Comparison of ENCODE assay signal across 1 cellular context in the genomic region with DNA sequence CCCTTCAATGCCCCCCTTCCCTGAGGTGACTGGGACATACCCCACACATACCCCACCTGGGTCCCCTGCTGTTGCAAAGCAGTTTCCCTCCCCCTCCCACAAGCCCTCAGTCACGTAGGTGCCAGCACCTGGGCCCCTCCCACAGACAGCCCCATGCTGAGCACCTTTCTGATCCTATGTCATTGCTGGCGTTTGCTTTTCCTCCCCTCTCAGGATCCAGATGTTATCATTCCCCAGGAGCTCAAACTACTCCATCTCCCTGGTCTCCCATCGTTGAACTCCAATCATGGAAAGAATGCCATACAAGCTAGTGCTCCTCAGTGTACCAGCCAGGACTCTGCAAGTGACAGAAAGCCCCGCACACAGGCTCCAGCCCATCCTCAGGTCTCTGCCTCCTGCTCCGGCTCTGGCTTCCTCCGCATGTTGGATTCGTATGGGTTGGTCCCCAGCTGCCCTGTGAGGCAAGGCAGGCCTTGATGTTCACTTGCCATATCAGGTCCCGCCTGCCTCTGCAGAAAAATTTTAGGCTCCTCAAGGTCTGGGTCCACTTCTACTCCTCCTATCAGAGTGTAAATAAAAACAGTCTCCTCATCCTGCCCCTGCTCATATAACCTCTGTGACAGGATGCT.
TF ChIP-seq lines count a peak whose summit lies in the region.

No MANE protein-coding gene starts in this region.

TF ChIP-seq in liver, 16 proteins besides CTCF, POLR2A, EP300 and RAD21 (continued from another document):
- TF ChIP-seq, protein P1, sequence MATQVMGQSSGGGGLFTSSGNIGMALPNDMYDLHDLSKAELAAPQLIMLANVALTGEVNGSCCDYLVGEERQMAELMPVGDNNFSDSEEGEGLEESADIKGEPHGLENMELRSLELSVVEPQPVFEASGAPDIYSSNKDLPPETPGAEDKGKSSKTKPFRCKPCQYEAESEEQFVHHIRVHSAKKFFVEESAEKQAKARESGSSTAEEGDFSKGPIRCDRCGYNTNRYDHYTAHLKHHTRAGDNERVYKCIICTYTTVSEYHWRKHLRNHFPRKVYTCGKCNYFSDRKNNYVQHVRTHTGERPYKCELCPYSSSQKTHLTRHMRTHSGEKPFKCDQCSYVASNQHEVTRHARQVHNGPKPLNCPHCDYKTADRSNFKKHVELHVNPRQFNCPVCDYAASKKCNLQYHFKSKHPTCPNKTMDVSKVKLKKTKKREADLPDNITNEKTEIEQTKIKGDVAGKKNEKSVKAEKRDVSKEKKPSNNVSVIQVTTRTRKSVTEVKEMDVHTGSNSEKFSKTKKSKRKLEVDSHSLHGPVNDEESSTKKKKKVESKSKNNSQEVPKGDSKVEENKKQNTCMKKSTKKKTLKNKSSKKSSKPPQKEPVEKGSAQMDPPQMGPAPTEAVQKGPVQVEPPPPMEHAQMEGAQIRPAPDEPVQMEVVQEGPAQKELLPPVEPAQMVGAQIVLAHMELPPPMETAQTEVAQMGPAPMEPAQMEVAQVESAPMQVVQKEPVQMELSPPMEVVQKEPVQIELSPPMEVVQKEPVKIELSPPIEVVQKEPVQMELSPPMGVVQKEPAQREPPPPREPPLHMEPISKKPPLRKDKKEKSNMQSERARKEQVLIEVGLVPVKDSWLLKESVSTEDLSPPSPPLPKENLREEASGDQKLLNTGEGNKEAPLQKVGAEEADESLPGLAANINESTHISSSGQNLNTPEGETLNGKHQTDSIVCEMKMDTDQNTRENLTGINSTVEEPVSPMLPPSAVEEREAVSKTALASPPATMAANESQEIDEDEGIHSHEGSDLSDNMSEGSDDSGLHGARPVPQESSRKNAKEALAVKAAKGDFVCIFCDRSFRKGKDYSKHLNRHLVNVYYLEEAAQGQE (IDR thresholded peaks at IDR 0.05): no peak
- TF ChIP-seq, protein P2, sequence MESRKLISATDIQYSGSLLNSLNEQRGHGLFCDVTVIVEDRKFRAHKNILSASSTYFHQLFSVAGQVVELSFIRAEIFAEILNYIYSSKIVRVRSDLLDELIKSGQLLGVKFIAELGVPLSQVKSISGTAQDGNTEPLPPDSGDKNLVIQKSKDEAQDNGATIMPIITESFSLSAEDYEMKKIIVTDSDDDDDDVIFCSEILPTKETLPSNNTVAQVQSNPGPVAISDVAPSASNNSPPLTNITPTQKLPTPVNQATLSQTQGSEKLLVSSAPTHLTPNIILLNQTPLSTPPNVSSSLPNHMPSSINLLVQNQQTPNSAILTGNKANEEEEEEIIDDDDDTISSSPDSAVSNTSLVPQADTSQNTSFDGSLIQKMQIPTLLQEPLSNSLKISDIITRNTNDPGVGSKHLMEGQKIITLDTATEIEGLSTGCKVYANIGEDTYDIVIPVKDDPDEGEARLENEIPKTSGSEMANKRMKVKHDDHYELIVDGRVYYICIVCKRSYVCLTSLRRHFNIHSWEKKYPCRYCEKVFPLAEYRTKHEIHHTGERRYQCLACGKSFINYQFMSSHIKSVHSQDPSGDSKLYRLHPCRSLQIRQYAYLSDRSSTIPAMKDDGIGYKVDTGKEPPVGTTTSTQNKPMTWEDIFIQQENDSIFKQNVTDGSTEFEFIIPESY (IDR thresholded peaks at IDR 0.05): no peak
- TF ChIP-seq JUND (IDR thresholded peaks at IDR 0.05) (no peak), EGR1 (IDR thresholded peaks at IDR 0.05; ENCODE audit: low read depth in 2 of 2) (no peak), GABPA (IDR thresholded peaks at IDR 0.05 in 1 of 2, conservative IDR thresholded peaks at IDR 0.05 in 1 of 2) (no peak), RXRA (IDR thresholded peaks at IDR 0.05) (no peak), FOXA2 (IDR thresholded peaks at IDR 0.05) (no peak), YY1 (IDR thresholded peaks at IDR 0.05) (no peak)
